ENCODE assay signal across 1 cellular context in genomic region chr12:31591308-31591901, GRCh38.
TF ChIP-seq lines count a peak whose summit lies in the region.

No MANE protein-coding gene starts in this region.

TF ChIP-seq in HepG2, 621 proteins besides CTCF, POLR2A, EP300 and RAD21 (continued from another document):
- TF ChIP-seq PRDM10 (CRISPR knock-in tag; IDR thresholded peaks at IDR 0.05; ENCODE audit: low read depth), result peak; percentile 73
- no peak for TF ChIP-seq HOXD1 (CRISPR knock-in tag; IDR thresholded peaks at IDR 0.05)
- 0 out of 2 replicates have a peak, but pooled peaks have one; percentile 20 for TF ChIP-seq NCOA1 (CRISPR knock-in tag; IDR thresholded peaks at IDR 0.05)
- no peak for TF ChIP-seq ZNF431 (CRISPR knock-in tag; IDR thresholded peaks at IDR 0.05; ENCODE audit: borderline replicate concordance, low read depth)
- TF ChIP-seq CAMTA2 (CRISPR knock-in tag; IDR thresholded peaks at IDR 0.05; ENCODE audit: borderline replicate concordance), result no peak
- TF ChIP-seq ZNF24 (IDR thresholded peaks at IDR 0.05), result no peak
- peak; percentile 64; the same call in 1 of the 2 replicates for TF ChIP-seq PHF21A (CRISPR knock-in tag; IDR thresholded peaks at IDR 0.05)
- TF ChIP-seq ASH2L (IDR thresholded peaks at IDR 0.05; ENCODE audit: insufficient read length, low read depth, low read length), result peak; percentile 46
- TF ChIP-seq ZNF562 (CRISPR knock-in tag; IDR thresholded peaks at IDR 0.05; ENCODE audit: borderline replicate concordance), result no peak
- no peak for TF ChIP-seq KAT8 (CRISPR knock-in tag; IDR thresholded peaks at IDR 0.05)
- no peak for TF ChIP-seq MIXL1 (CRISPR knock-in tag; IDR thresholded peaks at IDR 0.05)
- TF ChIP-seq DPF2 (CRISPR knock-in tag; IDR thresholded peaks at IDR 0.05; ENCODE audit: borderline replicate concordance, low read depth), result no peak
- TF ChIP-seq ZNF337 (CRISPR knock-in tag; IDR thresholded peaks at IDR 0.05; ENCODE audit: borderline replicate concordance, low read depth), result no peak
- TF ChIP-seq ZNF614 (CRISPR knock-in tag; IDR thresholded peaks at IDR 0.05; ENCODE audit: borderline replicate concordance), result 0 out of 2 replicates have a peak, but pooled peaks have one; percentile 28
- TF ChIP-seq ZNF557 (CRISPR knock-in tag; IDR thresholded peaks at IDR 0.05), result no peak
- TF ChIP-seq PATZ1 (CRISPR knock-in tag; IDR thresholded peaks at IDR 0.05), result 0 out of 2 replicates have a peak, but pooled peaks have one; percentile 6
- no peak for TF ChIP-seq FUBP1 (CRISPR knock-in tag; IDR thresholded peaks at IDR 0.05; ENCODE audit: borderline replicate concordance)
- TF ChIP-seq ZMYM3 (CRISPR knock-in tag; IDR thresholded peaks at IDR 0.05), result peak; percentile 7; the same call in 1 of the 2 replicates
- no peak for TF ChIP-seq NBN (conservative IDR thresholded peaks at IDR 0.05)
- TF ChIP-seq RAD51 (IDR thresholded peaks at IDR 0.05; ENCODE audit: borderline replicate concordance), result no peak
- no peak for TF ChIP-seq ZUFSP (CRISPR knock-in tag; IDR thresholded peaks at IDR 0.05; ENCODE audit: borderline replicate concordance)
- TF ChIP-seq PAXIP1 (CRISPR knock-in tag; conservative IDR thresholded peaks at IDR 0.05), result 0 out of 2 replicates have a peak, but pooled peaks have one; percentile 18
